ENCODE assay signal across 21 cellular contexts in the genomic region with DNA sequence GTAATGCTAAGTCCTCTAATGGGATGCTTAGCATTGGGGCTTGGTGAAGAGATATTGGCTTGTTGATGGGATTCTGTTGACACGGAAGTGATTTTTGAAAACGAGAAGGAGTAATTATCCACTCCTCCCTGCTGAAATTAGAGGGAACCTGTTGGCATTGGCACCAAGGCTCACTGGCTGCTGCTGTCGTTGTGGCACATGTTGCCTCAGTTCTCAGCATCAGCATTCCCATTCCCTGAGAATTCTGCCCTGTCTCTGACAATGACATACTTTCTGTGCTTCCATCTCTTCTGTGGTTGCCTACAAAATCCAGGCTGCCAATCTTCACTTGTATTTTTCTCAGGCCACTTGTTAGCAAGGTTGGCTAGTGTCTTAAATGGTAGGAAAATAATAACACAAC.
A peak's percentile ranks its signal among the peaks of the same experiment; 100 is the strongest.
DNase-seq lines count a peak whose midpoint lies in the region; ATAC-seq and TF ChIP-seq lines count a peak whose summit lies in the region.
"Had no signal": no experiment of that assay in that cellular context is flagged by ENCODE, and none has a peak within 500 bp of the region (broad histone marks: within the 10 kb centered on the region; RNA-seq: fewer than 3 reads in every experiment).

No MANE protein-coding gene starts in this region.

- H3K4me3 ChIP-seq in mesodermal cell (ENCODE audit: extremely low read depth, insufficient read depth, low read length, poor library complexity, severe bottlenecking) (no peak overlapping the region), HAP-1 (no peak overlapping the region)
- H3K4me3 ChIP-seq: breast epithelium, upper lobe of right lung had no signal

- H3K36me3 Mint-ChIP-seq in HFFc6 (ENCODE audit: low read depth), result no peaks in the 10 kb centered on the region

- H3K9me3 ChIP-seq in mesodermal cell (ENCODE audit: control insufficient read depth, low read length) (no peaks in the 10 kb centered on the region), HAP-1 (no peaks in the 10 kb centered on the region)
- H3K9me3 ChIP-seq: breast epithelium, neutrophil, upper lobe of right lung had no signal

- 79 to 92% methylated on average over 2 of the region's 3 CpGs for WGBS in mesodermal cell (ENCODE audit: insufficient coverage in 2 of 2), 2 experiments

- peaks cover 83% of the 10 kb centered on the region for H3K4me1 Mint-ChIP-seq in HFFc6 (ENCODE audit: low read depth)
- H3K4me1 Mint-ChIP-seq: activated CD4-positive, alpha-beta T cell treated with anti-CD3 and anti-CD28 coated beads, Interleukin-2, amount 10 ng/mL, durations not matched to agents 7 days and 5 days; activated T-helper 17 cell treated with anti-CD3 and anti-CD28 coated beads, Interleukin-2, amount 50 U/mL, for 72 hours had no signal

- no peak for TF ChIP-seq CTCF in HFFc6 (IDR thresholded peaks at IDR 0.05)

- DNase-seq in DMS153 (lab: John Stamatoyannopoulos, UW) (peak; percentile 53), HFFc6 (no peak), NCI-H524 (lab: John Stamatoyannopoulos, UW) (peak; percentile 36 to 61), ecto neural progenitor cell (ENCODE audit: low spot score) (no peak), HAP-1 (ENCODE audit: low spot score in 2 of 2) (no peak)
- DNase-seq: activated CD4-positive, alpha-beta T cell treated with anti-CD3 and anti-CD28 coated beads, Interleukin-2, amount 10 ng/mL, durations not matched to agents 7 days and 5 days; CD4-positive, alpha-beta T cell; NCI-H187; NCI-H526; OCI-M1; SHP77 treated with DMSO at 0.1 percent for 48 hours; stimulated activated CD8-positive, alpha-beta memory T cell treated with anti-CD3 and anti-CD28 coated beads, Interleukin-4, amount 100 ng/mL, for 48 hours; T-helper 1 cell; upper lobe of right lung had no signal

- peaks cover 12% of the 10 kb centered on the region for H3K36me3 ChIP-seq in mesodermal cell (ENCODE audit: control insufficient read depth, insufficient read depth, low read length)
- H3K36me3 ChIP-seq in HAP-1 (replicated peaks), result no peaks in the 10 kb centered on the region
- H3K36me3 ChIP-seq: breast epithelium, neutrophil, upper lobe of right lung had no signal

- ATAC-seq in GM18858 (IDR thresholded peaks at IDR 0.05; ENCODE audit: unreplicated experiment), result no peak
- ATAC-seq in HG02973 (IDR thresholded peaks at IDR 0.05; ENCODE audit: unreplicated experiment), result no peak
- ATAC-seq: activated T-helper 17 cell treated with anti-CD3 and anti-CD28 coated beads, Interleukin-2, amount 50 U/mL, for 72 hours; HCT116; upper lobe of right lung had no signal

- H3K27me3 Mint-ChIP-seq in HFFc6 (ENCODE audit: insufficient read depth), result no peaks in the 10 kb centered on the region; the same call in 1 of the 2 replicates

- peaks cover 45% of the 10 kb centered on the region for H3K4me1 ChIP-seq in mesodermal cell (ENCODE audit: control insufficient read depth, insufficient read depth, low read length, poor library complexity, severe bottlenecking)
- peaks cover 16% of the 10 kb centered on the region for H3K4me1 ChIP-seq in HAP-1
- H3K4me1 ChIP-seq: breast epithelium had no signal

- H3K27ac Mint-ChIP-seq in HFFc6, result peak overlapping the region; percentile 27; the same call in 1 of the 2 replicates
- H3K27ac Mint-ChIP-seq: activated CD4-positive, alpha-beta T cell treated with anti-CD3 and anti-CD28 coated beads, Interleukin-2, amount 10 ng/mL, durations not matched to agents 7 days and 5 days; activated T-helper 17 cell treated with anti-CD3 and anti-CD28 coated beads, Interleukin-2, amount 50 U/mL, for 72 hours; CD4-positive, alpha-beta T cell had no signal

- no peak overlapping the region for H3K4me3 Mint-ChIP-seq in HFFc6
- H3K4me3 Mint-ChIP-seq: activated CD4-positive, alpha-beta T cell treated with anti-CD3 and anti-CD28 coated beads, Interleukin-2, amount 10 ng/mL, durations not matched to agents 7 days and 5 days; activated T-helper 17 cell treated with anti-CD3 and anti-CD28 coated beads, Interleukin-2, amount 50 U/mL, for 72 hours; CD4-positive, alpha-beta T cell had no signal

- peak overlapping the region; percentile 77 for H3K27ac ChIP-seq in mesodermal cell (ENCODE audit: low read depth, low read length, severe bottlenecking)
- H3K27ac ChIP-seq: breast epithelium, neutrophil, upper lobe of right lung had no signal

- in situ Hi-C loops in HAP-1 (cut with MboI; ENCODE audit: low sequenced_read_pairs), result no loop called here

- H3K9me3 Mint-ChIP-seq in HFFc6, result no peaks in the 10 kb centered on the region
- H3K9me3 Mint-ChIP-seq: activated CD4-positive, alpha-beta T cell treated with anti-CD3 and anti-CD28 coated beads, Interleukin-2, amount 10 ng/mL, durations not matched to agents 7 days and 5 days; activated T-helper 17 cell treated with anti-CD3 and anti-CD28 coated beads, Interleukin-2, amount 50 U/mL, for 72 hours; CD4-positive, alpha-beta T cell had no signal

- H3K27me3 ChIP-seq in HAP-1 (ENCODE audit: low read depth), result no peaks in the 10 kb centered on the region
- H3K27me3 ChIP-seq: breast epithelium, neutrophil, upper lobe of right lung had no signal

Comparison
In these comparisons a context has a peak if more than half of its experiments do, and no peak if none do; other contexts are left out.
1. DNase-seq: peak in DMS153 (single experiment) and NCI-H524 (2 of 2); none in HFFc6 (single experiment), ecto neural progenitor cell (single experiment) and HAP-1 (0 of 2).